2 cellular contexts compared by ENCODE assay signal in the genomic region with DNA sequence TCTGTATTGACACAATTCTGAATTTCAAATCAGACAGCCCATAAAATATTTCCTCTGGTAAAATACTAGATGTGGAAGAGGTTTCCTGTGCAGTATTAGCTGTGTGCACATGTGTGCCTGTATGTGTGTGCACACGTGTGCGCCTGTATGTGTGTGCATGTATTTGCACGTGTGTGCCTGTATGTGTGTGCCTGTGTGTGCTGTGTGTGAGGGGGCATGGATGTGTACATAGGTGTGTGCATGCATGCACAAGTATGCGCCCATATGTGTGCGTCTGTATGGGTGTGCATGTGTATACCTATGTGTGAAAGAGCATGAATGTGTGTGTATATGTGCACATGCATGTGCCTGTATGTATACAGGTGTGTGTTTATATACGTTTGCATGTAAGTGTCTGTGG.
TF ChIP-seq lines count a peak whose summit lies in the region.

No MANE protein-coding gene starts in this region.

TF ChIP-seq in HEK293, 187 proteins besides CTCF, POLR2A, EP300 and RAD21:
- TF ChIP-seq ZNF585B (tag by site-specific recombination; IDR thresholded peaks at IDR 0.05) = no peak
- TF ChIP-seq, protein P1, sequence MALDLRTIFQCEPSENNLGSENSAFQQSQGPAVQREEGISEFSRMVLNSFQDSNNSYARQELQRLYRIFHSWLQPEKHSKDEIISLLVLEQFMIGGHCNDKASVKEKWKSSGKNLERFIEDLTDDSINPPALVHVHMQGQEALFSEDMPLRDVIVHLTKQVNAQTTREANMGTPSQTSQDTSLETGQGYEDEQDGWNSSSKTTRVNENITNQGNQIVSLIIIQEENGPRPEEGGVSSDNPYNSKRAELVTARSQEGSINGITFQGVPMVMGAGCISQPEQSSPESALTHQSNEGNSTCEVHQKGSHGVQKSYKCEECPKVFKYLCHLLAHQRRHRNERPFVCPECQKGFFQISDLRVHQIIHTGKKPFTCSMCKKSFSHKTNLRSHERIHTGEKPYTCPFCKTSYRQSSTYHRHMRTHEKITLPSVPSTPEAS (tag by site-specific recombination; IDR thresholded peaks at IDR 0.05) = peak; percentile 92
TF ChIP-seq in HEK293: peak in this region for 1.

TF ChIP-seq in H1, 55 proteins besides CTCF, POLR2A, EP300 and RAD21:
- TF ChIP-seq SP1 (IDR thresholded peaks at IDR 0.05; ENCODE audit: low read depth, low read length) = no peak
- TF ChIP-seq POLR2AphosphoS5 (IDR thresholded peaks at IDR 0.05; ENCODE audit: low read depth, low read length) = no peak
- no peak for TF ChIP-seq PHF8 (conservative IDR thresholded peaks at IDR 0.05; ENCODE audit: low read depth, low read length)
- TF ChIP-seq TEAD4 (IDR thresholded peaks at IDR 0.05; ENCODE audit: low read depth, low read length) = no peak
- TF ChIP-seq RNF2 (IDR thresholded peaks at IDR 0.05; ENCODE audit: borderline replicate concordance, low read depth, low read length, missing control alignments, poor library complexity, severe bottlenecking) = no peak
- no peak for TF ChIP-seq KDM1A (IDR thresholded peaks at IDR 0.05; ENCODE audit: borderline replicate concordance, low read length)
- TF ChIP-seq FOSL1 (IDR thresholded peaks at IDR 0.05; ENCODE audit: insufficient read depth, low read depth, low read length) = no peak
- TF ChIP-seq, protein P2, sequence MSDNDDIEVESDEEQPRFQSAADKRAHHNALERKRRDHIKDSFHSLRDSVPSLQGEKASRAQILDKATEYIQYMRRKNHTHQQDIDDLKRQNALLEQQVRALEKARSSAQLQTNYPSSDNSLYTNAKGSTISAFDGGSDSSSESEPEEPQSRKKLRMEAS (IDR thresholded peaks at IDR 0.05) = no peak
- TF ChIP-seq YY1 (IDR thresholded peaks at IDR 0.05; ENCODE audit: low read depth, low read length) = no peak
- TF ChIP-seq SIN3A (conservative IDR thresholded peaks at IDR 0.05 in 1 of 2, IDR thresholded peaks at IDR 0.05 in 1 of 2; ENCODE audit: low read depth in 1 of 2, low read length in 2 of 2) = no peak
- TF ChIP-seq, protein P3, sequence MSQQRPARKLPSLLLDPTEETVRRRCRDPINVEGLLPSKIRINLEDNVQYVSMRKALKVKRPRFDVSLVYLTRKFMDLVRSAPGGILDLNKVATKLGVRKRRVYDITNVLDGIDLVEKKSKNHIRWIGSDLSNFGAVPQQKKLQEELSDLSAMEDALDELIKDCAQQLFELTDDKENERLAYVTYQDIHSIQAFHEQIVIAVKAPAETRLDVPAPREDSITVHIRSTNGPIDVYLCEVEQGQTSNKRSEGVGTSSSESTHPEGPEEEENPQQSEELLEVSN (IDR thresholded peaks at IDR 0.05) = no peak
- no peak for TF ChIP-seq BCL11A (IDR thresholded peaks at IDR 0.05; ENCODE audit: low read depth in 2 of 2, low read length in 2 of 2)
- TF ChIP-seq TCF12 (IDR thresholded peaks at IDR 0.05; ENCODE audit: low read depth, low read length) = no peak
